9 cellular contexts compared by ENCODE assay signal in the genomic region with DNA sequence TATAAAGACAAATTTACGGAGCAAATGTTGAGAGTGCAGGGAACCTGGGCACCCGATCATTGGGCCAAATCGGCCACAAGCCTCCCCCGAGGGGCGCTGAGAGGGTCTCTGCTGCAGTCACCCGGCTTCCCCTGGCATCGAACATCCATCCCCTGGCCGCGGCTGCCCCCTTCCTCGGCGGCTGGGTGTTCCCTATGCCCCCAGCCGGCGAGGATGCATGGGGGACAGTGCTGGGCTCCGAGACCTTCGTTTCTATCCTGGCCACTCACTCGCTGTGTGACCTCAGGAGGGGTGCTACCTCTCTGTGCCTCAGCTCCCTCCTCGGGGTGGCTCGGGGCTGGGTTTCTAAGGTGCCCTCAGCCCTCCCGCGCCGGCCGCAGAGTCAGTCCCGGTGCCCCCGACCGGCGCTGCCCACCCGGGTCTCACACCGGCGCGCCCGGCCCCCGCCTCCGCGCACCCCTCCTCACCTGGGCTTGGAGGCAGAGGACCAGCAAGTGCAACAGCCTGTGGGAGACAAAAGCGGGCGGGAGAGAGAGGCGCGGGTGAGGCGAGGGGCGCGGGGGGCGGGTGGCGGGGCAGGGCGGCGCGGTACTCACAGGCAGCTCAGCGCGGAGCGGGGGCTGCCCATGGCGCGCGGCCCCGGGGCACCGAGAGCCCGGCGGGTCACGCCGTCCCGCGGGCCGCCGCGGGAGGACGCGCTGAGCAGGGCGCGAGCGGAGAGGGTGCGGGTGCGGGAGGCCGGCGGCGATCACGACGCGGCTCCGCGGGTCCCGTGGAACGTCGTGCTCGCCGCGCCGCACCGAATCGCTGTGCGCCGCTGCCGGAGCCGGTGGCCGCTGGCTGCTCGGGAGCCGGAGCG. TPM values are rescaled to one million over a fixed set of nuclear protein-coding genes. Genes with fewer than 3 reads are reported as not detected.
DNase-seq lines count a peak whose midpoint lies in the region; ATAC-seq and TF ChIP-seq lines count a peak whose summit lies in the region.
"Had no signal": no experiment of that assay in that cellular context is flagged by ENCODE, and none has a peak within 500 bp of the region (broad histone marks: within the 10 kb centered on the region; RNA-seq: fewer than 3 reads in every experiment).

A gene with protein sequence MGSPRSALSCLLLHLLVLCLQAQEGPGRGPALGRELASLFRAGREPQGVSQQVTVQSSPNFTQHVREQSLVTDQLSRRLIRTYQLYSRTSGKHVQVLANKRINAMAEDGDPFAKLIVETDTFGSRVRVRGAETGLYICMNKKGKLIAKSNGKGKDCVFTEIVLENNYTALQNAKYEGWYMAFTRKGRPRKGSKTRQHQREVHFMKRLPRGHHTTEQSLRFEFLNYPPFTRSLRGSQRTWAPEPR (minus strand): TSS at position 842 of the 859 bp plus-strand sequence. CDS start 214 bp downstream, at position 628.

- DNase-seq in heart right ventricle (no peak), left ventricle myocardium superior (no peak), mesenchymal stem cell (no peak), upper lobe of left lung (peak; percentile 15 to 84), HPDE6-E6E7 (ENCODE audit: extremely low spot score) (no peak)
- DNase-seq in activated naive CD8-positive, alpha-beta T cell treated with anti-CD3 and anti-CD28 coated beads for 36 hours: no peak
- no peak for DNase-seq in stimulated activated CD4-positive, alpha-beta T cell treated with anti-CD3 and anti-CD28 coated beads, Interleukin-1b, Interleukin-23, amount 100 ng/mL, for 48 hours
- no peak for DNase-seq in effector CD4-positive, alpha-beta T cell
- DNase-seq: KBM-7 had no signal

- H3K4me1 Mint-ChIP-seq in activated naive CD8-positive, alpha-beta T cell treated with anti-CD3 and anti-CD28 coated beads for 36 hours: peaks cover 26% of the 10 kb centered on the region

- intact Hi-C loops in heart right ventricle (cut with DNase I): loop anchor here in 4 of 10 donors (5.0 to 10.0 kb wide), 4 partner anchors 91 to 561 kb away; no protein-coding TSS in a partner anchor
- intact Hi-C loops in left ventricle myocardium superior (cut with micrococcal nuclease): loop anchor here (10.0 kb wide), 1 partner anchor 171 kb away; no protein-coding TSS in a partner anchor

- H3K4me2 ChIP-seq in mesenchymal stem cell (ENCODE audit: low read length, poor library complexity, severe bottlenecking): peak within 1 kb of the TSS; percentile 87

- TF ChIP-seq EP300 in upper lobe of left lung (IDR thresholded peaks at IDR 0.05): no peak

- peaks cover 19 to 42% (median 32%) of the 10 kb centered on the region in 9 donors for H3K4me1 ChIP-seq in heart right ventricle
- peaks cover 33% of the 10 kb centered on the region for H3K4me1 ChIP-seq in mesenchymal stem cell (ENCODE audit: control insufficient read depth, insufficient read depth, low read depth, low read length)
- H3K4me1 ChIP-seq in upper lobe of left lung: peaks cover 33 to 45% (median 40%) of the 10 kb centered on the region in 4 donors

- H2AK5ac ChIP-seq in mesenchymal stem cell (ENCODE audit: low read length, severe bottlenecking): no peak within 1 kb of the TSS

- no peak within 1 kb of the TSS for H3K9ac ChIP-seq in mesenchymal stem cell (ENCODE audit: low read length)

- H3K4ac ChIP-seq in mesenchymal stem cell (ENCODE audit: low read depth in 1 of 2, low read length in 2 of 2): no peak within 1 kb of the TSS

- H2BK15ac ChIP-seq in mesenchymal stem cell (ENCODE audit: low read depth, poor library complexity, severe bottlenecking): no peak within 1 kb of the TSS

- ATAC-seq in heart right ventricle (no peak), left ventricle myocardium superior (no peak), upper lobe of left lung (ENCODE audit: low FRiP score in 2 of 2) (no peak)

- H3K36me3 ChIP-seq in heart right ventricle (no peaks in the 10 kb centered on the region), mesenchymal stem cell (ENCODE audit: control insufficient read depth in 1 of 2, insufficient read depth in 2 of 2, low read depth in 1 of 2, low read length in 2 of 2) (peaks cover 0 to 16% of the 10 kb centered on the region in 2 experiments), upper lobe of left lung (no peaks in the 10 kb centered on the region)

- H3K9me3 ChIP-seq in heart right ventricle (no peaks in the 10 kb centered on the region), mesenchymal stem cell (ENCODE audit: control insufficient read depth, low read length) (no peaks in the 10 kb centered on the region), upper lobe of left lung (no peaks in the 10 kb centered on the region)

- H3K23ac ChIP-seq in mesenchymal stem cell (ENCODE audit: low read length in 2 of 2): no peak within 1 kb of the TSS

- H3K14ac ChIP-seq in mesenchymal stem cell (ENCODE audit: low read length in 2 of 2): no peak within 1 kb of the TSS

- no peak within 1 kb of the TSS for H3K27ac Mint-ChIP-seq in activated naive CD8-positive, alpha-beta T cell treated with anti-CD3 and anti-CD28 coated beads for 36 hours

- 1 to 3% methylated on average over 54 to 94 of the region's 95 CpGs for WGBS in heart right ventricle, 2 donors
- WGBS in mesenchymal stem cell: 2% methylated on average over 33 of the region's 95 CpGs
- 5 to 40% methylated on average over 1 to 12 of the region's 95 CpGs for WGBS in upper lobe of left lung, 2 donors

- peaks cover 74% of the 10 kb centered on the region for H3K27me3 Mint-ChIP-seq in activated naive CD8-positive, alpha-beta T cell treated with anti-CD3 and anti-CD28 coated beads for 36 hours

- H3K4me3 Mint-ChIP-seq in activated naive CD8-positive, alpha-beta T cell treated with anti-CD3 and anti-CD28 coated beads for 36 hours: peak within 1 kb of the TSS; percentile 53

- H3K4me3 ChIP-seq in heart right ventricle (peak within 1 kb of the TSS in 9 of 10 donors; percentile 12 to 36 (median 30)), mesenchymal stem cell (ENCODE audit: insufficient read depth in 1 of 2, low read depth in 1 of 2, low read length in 2 of 2) (peak within 1 kb of the TSS in 1 of 2 experiments; percentile 30), upper lobe of left lung (peak within 1 kb of the TSS in 3 of 4 donors; percentile 29 to 31 (median 29))

- H3K9me3 Mint-ChIP-seq in activated naive CD8-positive, alpha-beta T cell treated with anti-CD3 and anti-CD28 coated beads for 36 hours: no peaks in the 10 kb centered on the region

- TF ChIP-seq CTCF in heart right ventricle (IDR thresholded peaks at IDR 0.05) (no peak), upper lobe of left lung (IDR thresholded peaks at IDR 0.05) (no peak)

- no peak for TF ChIP-seq POLR2A in upper lobe of left lung (IDR thresholded peaks at IDR 0.05)

- H3K27ac ChIP-seq in heart right ventricle (no peak within 1 kb of the TSS), mesenchymal stem cell (ENCODE audit: low read length, poor library complexity, severe bottlenecking) (no peak within 1 kb of the TSS), upper lobe of left lung (no peak within 1 kb of the TSS)

- no peak within 1 kb of the TSS for H2BK12ac ChIP-seq in mesenchymal stem cell (ENCODE audit: low read length in 2 of 2)

- H3K18ac ChIP-seq in mesenchymal stem cell (ENCODE audit: low read depth in 1 of 2, low read length in 2 of 2): no peak within 1 kb of the TSS

- H2BK5ac ChIP-seq in mesenchymal stem cell (ENCODE audit: low read depth, low read length, poor library complexity, severe bottlenecking): no peak within 1 kb of the TSS

- H4K91ac ChIP-seq in mesenchymal stem cell (ENCODE audit: low read length): no peak within 1 kb of the TSS

- no peak within 1 kb of the TSS for H4K8ac ChIP-seq in mesenchymal stem cell (ENCODE audit: low read length)

- H3K27me3 ChIP-seq in heart right ventricle (peaks cover 19 to 97% (median 77%) of the 10 kb centered on the region in 7 donors), mesenchymal stem cell (ENCODE audit: control insufficient read depth in 1 of 2, insufficient read depth in 1 of 2, low read length in 2 of 2) (peaks cover 71 to 79% of the 10 kb centered on the region in 2 experiments), upper lobe of left lung (peaks cover 3 to 66% (median 40%) of the 10 kb centered on the region in 4 donors)

- H3K36me3 Mint-ChIP-seq in activated naive CD8-positive, alpha-beta T cell treated with anti-CD3 and anti-CD28 coated beads for 36 hours: peaks cover 22% of the 10 kb centered on the region

- peaks cover 4% of the 10 kb centered on the region for H3K79me1 ChIP-seq in mesenchymal stem cell (replicated peaks; ENCODE audit: low read length, poor library complexity, severe bottlenecking)

- no peak within 1 kb of the TSS for H2AFZ ChIP-seq in mesenchymal stem cell (ENCODE audit: low read depth, low read length)

- H2BK120ac ChIP-seq in mesenchymal stem cell (ENCODE audit: low read depth, low read length): no peak within 1 kb of the TSS

RNA-seq across cellular contexts. Expression of the gene that starts here (rescaled TPM):
- under 1 TPM in 1 of 10 donors, not detected in 9; 0.20 TPM for total RNA-seq in heart right ventricle
- not detected for polyA plus RNA-seq in heart right ventricle
- not detected for total RNA-seq in left ventricle myocardium superior
- total RNA-seq in activated naive CD8-positive, alpha-beta T cell treated with anti-CD3 and anti-CD28 coated beads for 36 hours: not detected
- not detected for polyA plus RNA-seq in mesenchymal stem cell (2013, experiment 1 of 2)
- polyA plus RNA-seq in mesenchymal stem cell (2013, experiment 2 of 2): not detected
- under 1 TPM in 1 of 6 donors, not detected in 5; 0.44 TPM for total RNA-seq in upper lobe of left lung

Comparison
In these comparisons a context has a peak if more than half of its experiments do, and no peak if none do; other contexts are left out.
1. Peak in DNase-seq and H3K4me3 ChIP-seq in upper lobe of left lung; RNA of the gene not detected or under 1 TPM.